Comparison of ENCODE assay signal across 7 cellular contexts in the genomic region with DNA sequence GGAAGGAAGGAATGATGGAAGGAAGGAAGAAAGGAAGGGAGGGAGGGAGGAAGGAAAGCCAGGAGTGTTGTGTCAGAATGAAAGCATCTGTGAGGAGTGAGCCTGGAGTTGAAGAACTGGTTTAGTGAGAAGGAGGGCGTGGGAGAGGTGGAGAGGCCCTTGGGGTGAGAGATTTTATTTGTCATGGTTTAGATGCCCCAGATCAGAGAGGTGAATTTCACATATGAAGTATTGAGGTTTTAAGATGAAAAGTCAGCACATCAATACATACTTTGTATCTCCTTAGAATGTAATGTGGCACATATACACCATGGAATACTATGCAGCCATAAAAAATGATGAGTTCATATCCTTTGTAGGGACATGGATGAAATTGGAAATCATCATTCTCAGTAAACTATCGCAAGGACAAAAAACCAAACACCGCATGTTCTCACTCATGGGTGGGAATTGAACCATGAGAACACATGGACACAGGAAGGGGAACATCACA.
A peak's percentile ranks its signal among the peaks of the same experiment; 100 is the strongest.
DNase-seq lines count a peak whose midpoint lies in the region; TF ChIP-seq lines count a peak whose summit lies in the region.
"Not testable (repeated sequence)": the region's sequence is repeated elsewhere in the genome, so short reads cannot be mapped to it uniquely, and the experiment has no call there.

No MANE protein-coding gene starts in this region.

- H3K4me1 Mint-ChIP-seq in neural crest cell, result peaks cover 35% of the 10 kb centered on the region

- H3K27me3 Mint-ChIP-seq in neural crest cell (ENCODE audit: low read depth), result not testable (repeated sequence)

- H3K4me1 ChIP-seq in PC-9 (replicated peaks; ENCODE audit: insufficient read depth) (peaks cover 55% of the 10 kb centered on the region), mammary epithelial cell (ENCODE audit: insufficient read depth, low read length) (peaks cover 39% of the 10 kb centered on the region), esophagus muscularis mucosa (peaks cover 13 to 25% (median 20%) of the 10 kb centered on the region in 4 donors), right atrium auricular region (peaks cover 0 to 16% of the 10 kb centered on the region in 2 donors)

- not testable (repeated sequence) for H3K79me2 ChIP-seq in PC-9 (ENCODE audit: low read depth); mammary epithelial cell (ENCODE audit: insufficient read depth, low read length)

- not testable (repeated sequence) for H3K9ac ChIP-seq in mammary epithelial cell (ENCODE audit: insufficient read depth, low read length)

- H2AFZ ChIP-seq in PC-9; mammary epithelial cell (ENCODE audit: low read depth, low read length): not testable (repeated sequence)

- CTCF ChIA-PET in PC-9 (lab: Charles Lee) (interaction anchor here (0.6 kb wide), 1 partner anchor 209 kb away, joined by 5 read pairs; no protein-coding TSS in a partner anchor), mammary epithelial cell (lab: Charles Lee; ENCODE audit: low non-redundant PET) (interaction anchor here (0.5 kb wide), 1 partner anchor 1046 kb away, joined by 4 read pairs; no protein-coding TSS in a partner anchor)

- WGBS in mammary epithelial cell (ENCODE audit: low coverage, missing lambda C conversion rate), result 50% methylated on average over 2 of the region's 3 CpGs
- 94% methylated on average over 3 of the region's 3 CpGs for WGBS in esophagus muscularis mucosa

- peaks cover 16% of the 10 kb centered on the region for H3K9me3 Mint-ChIP-seq in neural crest cell

- TF ChIP-seq CTCF in PC-9 (conservative IDR thresholded peaks at IDR 0.05); mammary epithelial cell (conservative IDR thresholded peaks at IDR 0.05 in 1 of 2, IDR thresholded peaks at IDR 0.05 in 1 of 2; ENCODE audit: extremely low read depth in 1 of 2, insufficient read depth in 1 of 2, low read depth in 1 of 2, low read length in 2 of 2); esophagus muscularis mucosa (IDR thresholded peaks at IDR 0.05); right atrium auricular region (IDR thresholded peaks at IDR 0.05); neural crest cell (conservative IDR thresholded peaks at IDR 0.05): not testable (repeated sequence)

- H3K4me2 ChIP-seq in PC-9, result peak overlapping the region; percentile 60
- not testable (repeated sequence) for H3K4me2 ChIP-seq in mammary epithelial cell (ENCODE audit: insufficient read depth, low read depth, low read length)

- not testable (repeated sequence) for BruUV-seq in PC-9 (replicated peaks; lab: Mats Ljungman, UMichigan); mammary epithelial cell (replicated peaks; lab: Mats Ljungman, UMichigan)

- not testable (repeated sequence) for H3K36me3 ChIP-seq in PC-9 (ENCODE audit: low read depth); mammary epithelial cell (ENCODE audit: insufficient read depth, low read length); esophagus muscularis mucosa; right atrium auricular region

- peak; percentile 57 for DNase-seq in ELF-1 (ENCODE audit: low read depth, low spot score)
- DNase-seq in PC-9, result peak; percentile 74 to 87
- DNase-seq in mammary epithelial cell, result peak; percentile 82
- DNase-seq in esophagus muscularis mucosa (ENCODE audit: extremely low spot score); right atrium auricular region (ENCODE audit: low spot score); neural crest cell (ENCODE audit: low read depth, low spot score): not testable (repeated sequence)

- H3K4me3 Mint-ChIP-seq in neural crest cell, result not testable (repeated sequence)

- dilution Hi-C loops in mammary epithelial cell (cut with HindIII; ENCODE audit: low sequenced_read_pairs), result not testable (repeated sequence)

- POLR2A ChIA-PET in PC-9 (lab: Charles Lee; ENCODE audit: unreplicated experiment), result interaction anchor here (1.1 kb wide), 1 partner anchor 44 kb away, joined by 3 read pairs; no protein-coding TSS in a partner anchor

- H3K27ac Mint-ChIP-seq in neural crest cell (ENCODE audit: unreplicated experiment), result peak overlapping the region; percentile 90

- H4K20me1 ChIP-seq in PC-9 (ENCODE audit: insufficient read depth); mammary epithelial cell (ENCODE audit: insufficient read depth, low read length): not testable (repeated sequence)

- intact Hi-C loops in PC-9 (cut with micrococcal nuclease; ENCODE audit: unreplicated experiment) (loop anchor here (1.0 to 5.0 kb wide), 11 partner anchors 31 to 585 kb away; no protein-coding TSS in a partner anchor), mammary epithelial cell (cut with micrococcal nuclease) (loop anchor here (1.0 to 10.0 kb wide), 5 partner anchors 37 to 417 kb away; no protein-coding TSS in a partner anchor), esophagus muscularis mucosa (cut with DNase I) (loop anchor here (10.0 kb wide), 1 partner anchor 417 kb away; a partner anchor contains a TSS)

- H3K27ac ChIP-seq in PC-9 (peak overlapping the region; percentile 100), mammary epithelial cell (ENCODE audit: insufficient read depth, low read depth, low read length) (peak overlapping the region; percentile 42), esophagus muscularis mucosa (replicated peaks in 1 of 4) (peak overlapping the region; percentile 23 to 83 (median 54)), right atrium auricular region (peak overlapping the region; percentile 87 to 98), skin epidermis (peak overlapping the region in 16 of 21 experiments; percentile 3 to 95 (median 70))

- TF ChIP-seq EP300 in esophagus muscularis mucosa (IDR thresholded peaks at IDR 0.05), result not testable (repeated sequence)

- H3K9me2 ChIP-seq in PC-9 (ENCODE audit: insufficient read depth), result not testable (repeated sequence)

- H3K36me3 Mint-ChIP-seq in neural crest cell (ENCODE audit: low read depth), result not testable (repeated sequence)

- H3K4me3 ChIP-seq in PC-9; mammary epithelial cell (replicated peaks in 1 of 3; ENCODE audit: insufficient read depth in 1 of 3, low read depth in 2 of 3, low read length in 3 of 3); esophagus muscularis mucosa; right atrium auricular region; skin epidermis: not testable (repeated sequence)

- not testable (repeated sequence) for TF ChIP-seq POLR2A in esophagus muscularis mucosa (IDR thresholded peaks at IDR 0.05; ENCODE audit: low read depth)

- H3K9me3 ChIP-seq in PC-9 (ENCODE audit: insufficient read depth, low read depth); mammary epithelial cell (replicated peaks; ENCODE audit: insufficient read depth, low read length); esophagus muscularis mucosa; right atrium auricular region: not testable (repeated sequence)

- peaks cover 25% of the 10 kb centered on the region for H3F3A ChIP-seq in PC-9 (ENCODE audit: insufficient read depth, low read depth)

- not testable (repeated sequence) for H3K27me3 ChIP-seq in PC-9 (ENCODE audit: insufficient read depth, low read depth); mammary epithelial cell (ENCODE audit: insufficient read depth, low read length); esophagus muscularis mucosa; right atrium auricular region

- in situ Hi-C loops in mammary epithelial cell (cut with MboI; ENCODE audit: low sequenced_read_pairs in 2 of 2), result not testable (repeated sequence)

Comparison
In these comparisons a context has a peak if more than half of its experiments do, and no peak if none do; other contexts are left out.
1. H3K27ac ChIP-seq: peak in every context shown above with its lines; median percentile 100 in PC-9; 92 in right atrium auricular region; 70 in skin epidermis; 54 in esophagus muscularis mucosa; 42 in mammary epithelial cell.